In the genomic region with DNA sequence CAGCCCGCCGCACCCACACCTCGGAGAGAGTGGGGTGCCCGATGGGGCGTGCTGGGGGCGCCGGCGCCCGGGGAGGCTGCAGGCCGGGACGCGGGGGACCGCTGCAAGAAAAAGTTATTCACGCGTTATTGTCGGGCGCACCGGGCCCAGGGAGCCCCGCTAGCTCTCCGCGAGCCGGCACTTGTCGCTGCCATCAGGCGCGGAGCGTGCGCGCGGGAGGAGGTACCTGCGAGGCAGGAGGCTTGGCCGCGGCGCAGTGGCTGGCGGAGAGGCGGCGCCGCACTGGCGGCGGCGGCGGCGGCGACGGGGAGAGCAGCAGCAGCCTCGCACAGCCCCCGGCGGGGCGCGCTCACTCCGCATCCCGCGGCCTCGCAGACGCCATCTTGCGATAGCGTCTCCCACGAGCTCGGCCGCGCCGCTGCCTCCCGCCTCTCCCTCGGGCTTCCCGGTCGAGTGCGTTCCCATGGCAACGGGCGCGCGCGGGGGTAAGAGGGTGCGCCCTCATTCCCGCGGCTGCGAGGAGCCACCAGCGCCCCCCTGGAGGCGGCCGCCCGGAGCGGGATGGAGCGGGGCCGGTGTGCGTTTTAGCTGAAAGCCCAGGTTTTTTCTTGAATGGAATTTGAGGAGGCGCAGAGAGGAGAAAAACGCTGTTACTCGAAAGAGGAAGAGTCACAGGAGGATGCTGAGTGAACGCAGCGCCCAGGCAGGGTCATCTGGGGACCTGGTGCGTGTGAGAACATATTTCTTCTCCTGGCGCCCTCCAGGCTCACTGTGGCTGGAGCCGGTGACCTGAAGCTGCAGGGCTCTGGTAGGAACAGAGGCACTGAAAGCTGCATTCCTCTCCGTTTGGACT, we compare ENCODE assay signal across 8 cellular contexts. TPM values are rescaled to one million over a fixed set of nuclear protein-coding genes. Genes with fewer than 3 reads are reported as not detected.
DNase-seq lines count a peak whose midpoint lies in the region; ATAC-seq and TF ChIP-seq lines count a peak whose summit lies in the region.

CHN1 (minus strand) TSS at position 402 of the 853 bp plus-strand sequence. CDS start 469 bp downstream, outside the sequence.

- H3K36me3 Mint-ChIP-seq in activated T-helper 17 cell treated with anti-CD3 and anti-CD28 coated beads, Interleukin-2, amount 50 U/mL, for 72 hours (ENCODE audit: low read depth): no peaks in the 10 kb centered on the region
- H3K36me3 Mint-ChIP-seq in nephron progenitor cell (ENCODE audit: low read depth): no peaks in the 10 kb centered on the region
- H3K36me3 Mint-ChIP-seq in stimulated activated naive CD8-positive, alpha-beta T cell treated with anti-CD3 and anti-CD28 coated beads, Interleukin-15, Interleukin-2, amounts not matched to agents 100 ng/mL and 50 ng/mL, for 24 hours (ENCODE audit: low read depth): no peaks in the 10 kb centered on the region

- no peaks in the 10 kb centered on the region for H3K36me3 ChIP-seq in BE2C

- H3K4me3 Mint-ChIP-seq in activated T-helper 17 cell treated with anti-CD3 and anti-CD28 coated beads, Interleukin-2, amount 50 U/mL, for 72 hours: peak within 1 kb of the TSS; percentile 75
- peak within 1 kb of the TSS; percentile 95 for H3K4me3 Mint-ChIP-seq in nephron progenitor cell
- H3K4me3 Mint-ChIP-seq in stimulated activated naive CD8-positive, alpha-beta T cell treated with anti-CD3 and anti-CD28 coated beads, Interleukin-15, Interleukin-2, amounts not matched to agents 100 ng/mL and 50 ng/mL, for 24 hours: peak within 1 kb of the TSS; percentile 78

- H3K27me3 Mint-ChIP-seq in activated T-helper 17 cell treated with anti-CD3 and anti-CD28 coated beads, Interleukin-2, amount 50 U/mL, for 72 hours: peaks cover 26% of the 10 kb centered on the region
- peaks cover 7% of the 10 kb centered on the region for H3K27me3 Mint-ChIP-seq in nephron progenitor cell (ENCODE audit: low read depth, poor library complexity)
- peaks cover 62% of the 10 kb centered on the region for H3K27me3 Mint-ChIP-seq in stimulated activated naive CD8-positive, alpha-beta T cell treated with anti-CD3 and anti-CD28 coated beads, Interleukin-15, Interleukin-2, amounts not matched to agents 100 ng/mL and 50 ng/mL, for 24 hours

- H3K9me3 ChIP-seq in BE2C: no peaks in the 10 kb centered on the region

- no peaks in the 10 kb centered on the region for H3K4me1 Mint-ChIP-seq in activated T-helper 17 cell treated with anti-CD3 and anti-CD28 coated beads, Interleukin-2, amount 50 U/mL, for 72 hours
- H3K4me1 Mint-ChIP-seq in nephron progenitor cell: peaks cover 56% of the 10 kb centered on the region
- peaks cover 12% of the 10 kb centered on the region for H3K4me1 Mint-ChIP-seq in stimulated activated naive CD8-positive, alpha-beta T cell treated with anti-CD3 and anti-CD28 coated beads, Interleukin-15, Interleukin-2, amounts not matched to agents 100 ng/mL and 50 ng/mL, for 24 hours (ENCODE audit: low read depth)

- DNase-seq in BE2C (peak; percentile 93), OCI-M1 (lab: John Stamatoyannopoulos, UW) (peak; percentile 54), fibroblast of the conjunctiva (ENCODE audit: low read depth) (peak; percentile 56), nephron progenitor cell (peak; percentile 97)

- H3K4me3 ChIP-seq in BE2C (ENCODE audit: low read depth, low read length): peak within 1 kb of the TSS; percentile 65

- no peaks in the 10 kb centered on the region for H3K27me3 ChIP-seq in BE2C

- H3K27ac Mint-ChIP-seq in activated T-helper 17 cell treated with anti-CD3 and anti-CD28 coated beads, Interleukin-2, amount 50 U/mL, for 72 hours: no peak within 1 kb of the TSS
- peak within 1 kb of the TSS; percentile 97 for H3K27ac Mint-ChIP-seq in nephron progenitor cell
- no peak within 1 kb of the TSS for H3K27ac Mint-ChIP-seq in stimulated activated naive CD8-positive, alpha-beta T cell treated with anti-CD3 and anti-CD28 coated beads, Interleukin-15, Interleukin-2, amounts not matched to agents 100 ng/mL and 50 ng/mL, for 24 hours

- TF ChIP-seq CTCF in BE2C (IDR thresholded peaks at IDR 0.05; ENCODE audit: low read depth, low read length): no peak
- no peak for TF ChIP-seq CTCF in nephron progenitor cell (IDR thresholded peaks at IDR 0.05)

- H3K4me1 ChIP-seq in BE2C: peaks cover 6% of the 10 kb centered on the region; the same call in 1 of the 2 replicates

- H3K9me3 Mint-ChIP-seq in activated T-helper 17 cell treated with anti-CD3 and anti-CD28 coated beads, Interleukin-2, amount 50 U/mL, for 72 hours: no peaks in the 10 kb centered on the region
- no peaks in the 10 kb centered on the region for H3K9me3 Mint-ChIP-seq in nephron progenitor cell
- no peaks in the 10 kb centered on the region for H3K9me3 Mint-ChIP-seq in stimulated activated naive CD8-positive, alpha-beta T cell treated with anti-CD3 and anti-CD28 coated beads, Interleukin-15, Interleukin-2, amounts not matched to agents 100 ng/mL and 50 ng/mL, for 24 hours

- ATAC-seq in GM19324 (IDR thresholded peaks at IDR 0.05; ENCODE audit: low FRiP score, unreplicated experiment) (peak; percentile 68), HG03521 (IDR thresholded peaks at IDR 0.05; ENCODE audit: unreplicated experiment) (peak; percentile 76)
- peak; percentile 88 for ATAC-seq in activated T-helper 17 cell treated with anti-CD3 and anti-CD28 coated beads, Interleukin-2, amount 50 U/mL, for 72 hours (replicated peaks)

RNA-seq across cellular contexts. Expression of gene CHN1, which starts in this region (rescaled TPM):
- 49.5 TPM for polyA plus RNA-seq in BE2C (2012; ENCODE audit: insufficient read depth, insufficient read length, low read depth)
- total RNA-seq in activated T-helper 17 cell treated with anti-CD3 and anti-CD28 coated beads, Interleukin-2, amount 50 U/mL, for 72 hours: 10 to 100 TPM in 1 of 2 donors, 1 to 10 TPM in 1; 8.8 to 15.5 TPM

Comparison
In these comparisons a context has a peak if more than half of its experiments do, and no peak if none do; other contexts are left out.
1. Peak in every context shown above with its lines: DNase-seq, ATAC-seq and H3K4me3 ChIP-seq.